In the genomic region with DNA sequence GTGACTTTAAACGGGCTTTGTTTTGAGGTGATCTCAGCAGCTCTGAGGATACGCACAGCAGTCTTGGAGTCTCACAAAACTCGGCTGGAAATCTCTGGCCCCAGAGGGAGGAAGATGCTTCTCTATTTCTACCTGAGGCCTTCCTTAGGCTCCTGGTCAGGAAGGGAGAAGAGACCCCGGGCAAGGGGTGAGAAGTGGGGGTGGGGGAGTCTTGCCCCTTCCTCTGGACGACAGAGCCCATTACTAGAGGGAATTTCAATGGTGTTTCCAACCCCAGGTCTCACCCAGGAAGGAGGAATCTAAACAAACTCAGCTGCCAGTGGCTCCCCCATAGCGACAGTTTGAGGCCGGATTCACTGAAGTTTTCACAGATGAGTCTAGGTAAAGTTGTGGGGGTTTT, we compare ENCODE assay signal across 22 cellular contexts.
"Had no signal": no experiment of that assay in that cellular context is flagged by ENCODE, and none has a peak within 500 bp of the region (broad histone marks: within the 10 kb centered on the region; RNA-seq: fewer than 3 reads in every experiment).

No MANE protein-coding gene starts in this region.

- H3K36me3 ChIP-seq: adrenal gland, suprapubic skin, tibial nerve had no signal

- DNase-seq: activated CD4-positive, alpha-beta T cell treated with anti-CD3 and anti-CD28 coated beads, Interleukin-2, amount 50 U/mL, for 48 hours; activated CD8-positive, alpha-beta memory T cell treated with anti-CD3 and anti-CD28 coated beads, Interleukin-2, amount 50 U/mL, for 48 hours; activated naive CD4-positive, alpha-beta T cell; activated T-cell treated with anti-CD3 and anti-CD28 coated beads, Interleukin-2, amount 50 U/mL, for 4 hours; central memory CD4-positive, alpha-beta T cell; effector memory CD4-positive, alpha-beta T cell; foreskin melanocyte; immature natural killer cell; right cardiac atrium; stimulated activated CD4-positive, alpha-beta T cell treated with anti-CD3 and anti-CD28 coated beads, Interleukin-2, amount 100 ng/mL, for 24 hours; stimulated activated naive CD8-positive, alpha-beta T cell treated with anti-CD3 and anti-CD28 coated beads, Interleukin-15, amount 100 ng/mL, for 72 hours; T-helper 9 cell had no signal

- H3K4me1 Mint-ChIP-seq: stimulated activated effector memory CD8-positive, alpha-beta T cell treated with anti-CD3 and anti-CD28 coated beads, Interleukin-12 subunit alpha, Interleukin-12 subunit beta, amount 100 ng/mL, for 72 hours had no signal

- H3K4me3 Mint-ChIP-seq: activated naive CD8-positive, alpha-beta T cell; activated T-cell treated with anti-CD3 and anti-CD28 coated beads, Interleukin-2, amount 50 U/mL, for 4 hours; immature natural killer cell; natural killer cell treated with Interleukin-12 subunit alpha and Interleukin-12 subunit beta and Interleukin-15 and Interleukin-18, amount 100 ng/mL, for 72 hours; stimulated activated effector memory CD8-positive, alpha-beta T cell treated with anti-CD3 and anti-CD28 coated beads, Interleukin-12 subunit alpha, Interleukin-12 subunit beta, amount 100 ng/mL, for 72 hours; stimulated activated naive CD8-positive, alpha-beta T cell treated with anti-CD3 and anti-CD28 coated beads, Interleukin-15, amount 100 ng/mL, for 72 hours; WTC11 had no signal

- H2AFZ ChIP-seq: parathyroid adenoma had no signal

- H3K4me1 ChIP-seq: adrenal gland, parathyroid adenoma had no signal

- H3K9me3 Mint-ChIP-seq: activated T-cell treated with anti-CD3 and anti-CD28 coated beads, Interleukin-2, amount 50 U/mL, for 4 hours; activated T-helper 2 cell treated with anti-CD3 and anti-CD28 coated beads, Interferon-gamma antibody, Interleukin-2, Interleukin-4, amounts not matched to agents 10 μg/mL and 5 μg/mL and 100 μg/mL, durations not matched to agents 14 hours and 24 hours and 36 hours; natural killer cell treated with Interleukin-12 subunit alpha and Interleukin-12 subunit beta and Interleukin-15 and Interleukin-18, amount 100 ng/mL, for 72 hours; stimulated activated effector memory CD8-positive, alpha-beta T cell treated with anti-CD3 and anti-CD28 coated beads, Interleukin-12 subunit alpha, Interleukin-12 subunit beta, amount 100 ng/mL, for 72 hours; stimulated activated naive CD8-positive, alpha-beta T cell treated with anti-CD3 and anti-CD28 coated beads, Interleukin-15, amount 100 ng/mL, for 72 hours; WTC11 had no signal

- H3K9ac ChIP-seq: parathyroid adenoma had no signal

- H3K27ac Mint-ChIP-seq: activated naive CD8-positive, alpha-beta T cell; activated T-helper 2 cell treated with anti-CD3 and anti-CD28 coated beads, Interferon-gamma antibody, Interleukin-2, Interleukin-4, amounts not matched to agents 10 μg/mL and 5 μg/mL and 100 μg/mL, durations not matched to agents 14 hours and 24 hours and 36 hours; immature natural killer cell; natural killer cell treated with Interleukin-12 subunit alpha and Interleukin-12 subunit beta and Interleukin-15 and Interleukin-18, amount 100 ng/mL, for 72 hours; stimulated activated effector memory CD8-positive, alpha-beta T cell treated with anti-CD3 and anti-CD28 coated beads, Interleukin-12 subunit alpha, Interleukin-12 subunit beta, amount 100 ng/mL, for 72 hours; stimulated activated naive CD8-positive, alpha-beta T cell treated with anti-CD3 and anti-CD28 coated beads, Interleukin-15, amount 100 ng/mL, for 72 hours; WTC11 had no signal

- H3K79me2 ChIP-seq: parathyroid adenoma had no signal

- H3K27me3 ChIP-seq: adrenal gland, tibial nerve had no signal

- H3K27ac ChIP-seq: adrenal gland, parathyroid adenoma, suprapubic skin had no signal

- H3K36me3 Mint-ChIP-seq: activated naive CD8-positive, alpha-beta T cell; immature natural killer cell; natural killer cell treated with Interleukin-12 subunit alpha and Interleukin-12 subunit beta and Interleukin-15 and Interleukin-18, amount 100 ng/mL, for 72 hours; stimulated activated effector memory CD8-positive, alpha-beta T cell treated with anti-CD3 and anti-CD28 coated beads, Interleukin-12 subunit alpha, Interleukin-12 subunit beta, amount 100 ng/mL, for 72 hours; WTC11 had no signal

- H3K4me3 ChIP-seq: adrenal gland, skin epidermis, suprapubic skin, tibial nerve had no signal

- H3K9me3 ChIP-seq: adrenal gland, suprapubic skin, tibial nerve had no signal

- ATAC-seq: activated T-cell treated with anti-CD3 and anti-CD28 coated beads, Interleukin-2, amount 50 U/mL, for 4 hours; natural killer cell treated with Interleukin-12 subunit alpha and Interleukin-12 subunit beta and Interleukin-15 and Interleukin-18, amount 100 ng/mL, for 72 hours; right cardiac atrium; stimulated activated effector memory CD8-positive, alpha-beta T cell treated with anti-CD3 and anti-CD28 coated beads, Interleukin-12 subunit alpha, Interleukin-12 subunit beta, amount 100 ng/mL, for 72 hours; stimulated activated naive CD8-positive, alpha-beta T cell treated with anti-CD3 and anti-CD28 coated beads, Interleukin-15, amount 100 ng/mL, for 72 hours had no signal
